ENCODE assay signal across 9 cellular contexts in the genomic region with DNA sequence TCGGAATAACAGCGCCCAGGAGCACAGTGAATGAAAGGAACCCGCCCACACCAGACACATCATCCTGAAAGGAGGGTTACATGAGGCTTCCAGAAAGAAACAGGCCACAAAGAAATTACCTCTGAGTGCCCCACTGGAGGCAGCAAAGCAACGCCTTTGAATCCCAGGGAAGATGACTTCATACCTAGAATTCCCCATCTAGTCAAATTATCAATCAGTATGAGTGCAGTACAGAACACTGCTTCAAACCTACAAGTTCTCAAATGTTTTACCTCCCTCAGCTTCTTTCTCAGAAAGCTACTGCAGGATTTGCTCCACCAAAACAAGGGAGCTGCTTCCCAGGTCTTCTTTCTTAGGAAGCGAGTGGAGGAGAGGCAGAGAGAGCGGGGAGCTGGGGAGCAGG.
A peak's percentile ranks its signal among the peaks of the same experiment; 100 is the strongest.
DNase-seq lines count a peak whose midpoint lies in the region; ATAC-seq and TF ChIP-seq lines count a peak whose summit lies in the region.
"Had no signal": no experiment of that assay in that cellular context is flagged by ENCODE, and none has a peak within 500 bp of the region (broad histone marks: within the 10 kb centered on the region; RNA-seq: fewer than 3 reads in every experiment).

No MANE protein-coding gene starts in this region.

- CTCF ChIA-PET in CD4-positive, alpha-beta memory T cell (lab: Charles Lee; ENCODE audit: partially characterized antibody): interaction anchor here (0.9 to 6.6 kb wide), 16 partner anchors 8 to 139 kb away, joined by 3 to 85 read pairs (median 5); a partner anchor contains a TSS

- peaks cover 0 to 4% (median 0%) of the 10 kb centered on the region in 8 donors for H3K9me3 Mint-ChIP-seq in CD4-positive, alpha-beta memory T cell

- H3K4me2 ChIP-seq in OCI-LY3 (ENCODE audit: low read length): no peak overlapping the region

- H3K36me3 ChIP-seq in CD4-positive, alpha-beta memory T cell (ENCODE audit: insufficient read depth, low read length): peaks cover 33% of the 10 kb centered on the region
- no peaks in the 10 kb centered on the region for H3K36me3 ChIP-seq in OCI-LY3 (replicated peaks; ENCODE audit: low read depth, low read length)
- H3K36me3 ChIP-seq in aorta (ENCODE audit: control insufficient read depth in 1 of 2, insufficient read depth in 2 of 2, low read length in 1 of 2): no peaks in the 10 kb centered on the region

- peaks cover 35 to 74% of the 10 kb centered on the region in 2 donors for H3K36me3 Mint-ChIP-seq in CD4-positive, alpha-beta memory T cell

- peak overlapping the region; percentile 52 for H3K27ac ChIP-seq in CD4-positive, alpha-beta memory T cell (ENCODE audit: low read depth, low read length)
- H3K27ac ChIP-seq in OCI-LY3 (ENCODE audit: low read length) (no peak overlapping the region), dorsolateral prefrontal cortex (peak overlapping the region in 40 of 59 donors; percentile 1 to 83 (median 45)), aorta (ENCODE audit: low read depth in 1 of 2, low read length in 2 of 2) (no peak overlapping the region)

- POLR2A ChIA-PET in CD4-positive, alpha-beta memory T cell (lab: Charles Lee; ENCODE audit: partially characterized antibody): interaction anchor here (0.9 to 4.7 kb wide), 15 partner anchors 9 to 138 kb away, joined by 3 to 65 read pairs (median 5); no protein-coding TSS in a partner anchor

- peak in 4 of 5 donors; percentile 30 to 76 (median 32) for DNase-seq in CD4-positive, alpha-beta memory T cell
- DNase-seq in dorsolateral prefrontal cortex (no peak), NCI-H226 (no peak), aorta (no peak), NCI-H2081 treated with DMSO at 0.1 percent for 48 hours (lab: John Stamatoyannopoulos, UW) (no peak)

- no peaks in the 10 kb centered on the region for H3K9me3 ChIP-seq in CD4-positive, alpha-beta memory T cell (ENCODE audit: control insufficient read depth in 1 of 2, low read length in 2 of 2)
- H3K9me3 ChIP-seq in OCI-LY3 (ENCODE audit: insufficient read depth, low read length) (no peaks in the 10 kb centered on the region), aorta (ENCODE audit: control insufficient read depth, low read length) (no peaks in the 10 kb centered on the region)

- TF ChIP-seq CTCF in OCI-LY3 (IDR thresholded peaks at IDR 0.05; ENCODE audit: low read depth, low read length) (0 out of 2 replicates have a peak, but pooled peaks have one; percentile 8), dorsolateral prefrontal cortex (IDR thresholded peaks at IDR 0.05 in 54 of 56, conservative IDR thresholded peaks at IDR 0.05 in 2 of 56; ENCODE audit: low read depth in 1 of 56, partially characterized antibody in 56 of 56) (peak in 17 of 56 donors; percentile 10 to 45 (median 26))

- no peaks in the 10 kb centered on the region for H3K79me2 ChIP-seq in OCI-LY3 (ENCODE audit: low read length)

- intact Hi-C loops in CD4-positive, alpha-beta memory T cell (cut with micrococcal nuclease): loop anchor here (1.0 kb wide), 2 partner anchors 112 to 139 kb away; no protein-coding TSS in a partner anchor
- intact Hi-C loops in dorsolateral prefrontal cortex (cut with DNase I): no loop called here
- intact Hi-C loops in aorta (cut with DNase I): no loop called here

- ATAC-seq in GM21528 (IDR thresholded peaks at IDR 0.05; ENCODE audit: low FRiP score, unreplicated experiment) (peak; percentile 30), aorta (ENCODE audit: low FRiP score) (no peak), HG02970 (IDR thresholded peaks at IDR 0.05; ENCODE audit: low FRiP score, unreplicated experiment) (no peak)

- no peak overlapping the region for H2AFZ ChIP-seq in OCI-LY3 (ENCODE audit: low read depth, low read length)

- 91 to 96% methylated on average over 6 of the region's 6 CpGs for WGBS in aorta, 2 donors

- peak overlapping the region; percentile 86 to 95 (median 91) for H3K27ac Mint-ChIP-seq in CD4-positive, alpha-beta memory T cell

- H4K20me1 ChIP-seq in OCI-LY3 (ENCODE audit: insufficient read depth, low read length): no peaks in the 10 kb centered on the region

- peaks cover 100% of the 10 kb centered on the region for H3K4me1 ChIP-seq in CD4-positive, alpha-beta memory T cell (ENCODE audit: insufficient read depth, low read length)
- H3K4me1 ChIP-seq in OCI-LY3 (ENCODE audit: low read length): peaks cover 5% of the 10 kb centered on the region; the same call in 1 of the 2 replicates
- H3K4me1 ChIP-seq in aorta (ENCODE audit: control insufficient read depth in 1 of 2, insufficient read depth in 2 of 2, low read length in 2 of 2): no peaks in the 10 kb centered on the region

- no peaks in the 10 kb centered on the region for H3K27me3 ChIP-seq in CD4-positive, alpha-beta memory T cell (ENCODE audit: insufficient read depth, low read length)
- H3K27me3 ChIP-seq in OCI-LY3 (ENCODE audit: low read depth, low read length) (no peaks in the 10 kb centered on the region), dorsolateral prefrontal cortex (no peaks in the 10 kb centered on the region), aorta (ENCODE audit: control insufficient read depth in 1 of 2, insufficient read depth in 2 of 2, low read length in 1 of 2) (no peaks in the 10 kb centered on the region)

- H3K4me1 Mint-ChIP-seq in CD4-positive, alpha-beta memory T cell: peaks cover 71 to 98% (median 82%) of the 10 kb centered on the region in 4 donors

- no peaks in the 10 kb centered on the region for H3K27me3 Mint-ChIP-seq in CD4-positive, alpha-beta memory T cell

- H3K9ac ChIP-seq in OCI-LY3 (ENCODE audit: low read length): no peak overlapping the region

- no peak overlapping the region for H3K4me3 ChIP-seq in CD4-positive, alpha-beta memory T cell (ENCODE audit: low read length in 2 of 2)
- H3K4me3 ChIP-seq in OCI-LY3 (ENCODE audit: low read length): no peak overlapping the region
- no peak overlapping the region for H3K4me3 ChIP-seq in dorsolateral prefrontal cortex
- no peak overlapping the region for H3K4me3 ChIP-seq in aorta (ENCODE audit: low read length in 2 of 2)

- peak overlapping the region in 7 of 8 donors; percentile 58 to 84 (median 80) for H3K4me3 Mint-ChIP-seq in CD4-positive, alpha-beta memory T cell
- H3K4me3 Mint-ChIP-seq: brain had no signal

Comparison
In these comparisons a context has a peak if more than half of its experiments do, and no peak if none do; other contexts are left out.
1. DNase-seq: peak in CD4-positive, alpha-beta memory T cell (4 of 5); none in dorsolateral prefrontal cortex (0 of 10), NCI-H226 (single experiment), aorta (0 of 2) and NCI-H2081 treated with DMSO at 0.1 percent for 48 hours (single experiment).
2. H3K27ac ChIP-seq: peak in CD4-positive, alpha-beta memory T cell (single experiment) and dorsolateral prefrontal cortex (40 of 59); none in OCI-LY3 (single experiment) and aorta (0 of 2).